Comparison of ENCODE assay signal across 9 cellular contexts in the genomic region with DNA sequence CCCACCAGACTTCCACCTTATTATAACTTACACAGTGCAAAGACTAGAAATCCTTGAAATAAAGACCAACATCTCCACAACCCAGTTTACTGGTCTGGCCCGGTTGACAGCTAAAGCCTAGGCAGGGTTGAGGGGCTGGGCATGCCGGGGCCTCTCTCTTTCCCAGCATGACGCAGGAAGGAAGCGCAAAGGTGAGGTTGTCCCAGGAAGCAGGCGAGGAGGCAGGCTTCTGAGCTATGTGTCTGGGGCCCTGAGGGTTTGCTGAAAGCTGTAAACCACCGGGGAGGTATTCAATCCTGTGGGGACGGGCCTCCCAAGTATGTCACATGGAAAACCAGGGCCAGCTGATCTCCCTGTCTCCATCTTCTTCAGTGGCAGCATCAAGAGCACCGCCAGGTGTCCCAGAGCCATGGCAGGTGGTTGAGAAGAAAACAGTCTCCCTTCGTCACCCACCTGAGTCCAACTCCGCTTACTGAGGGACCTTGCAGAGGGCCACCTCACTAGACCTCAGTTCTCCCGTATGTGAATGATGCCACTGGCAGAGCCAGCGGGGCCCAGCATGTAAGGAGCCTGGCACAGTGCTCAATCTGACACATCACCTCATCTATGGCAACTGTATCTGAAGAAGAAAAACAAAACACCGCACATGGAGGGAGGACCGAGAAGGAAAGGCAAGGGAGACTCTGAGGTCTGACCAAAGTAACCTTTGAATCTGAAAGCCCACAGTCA. TPM values are rescaled to one million over a fixed set of nuclear protein-coding genes. Genes with fewer than 3 reads are reported as not detected.
DNase-seq lines count a peak whose midpoint lies in the region; ATAC-seq and TF ChIP-seq lines count a peak whose summit lies in the region.
"Had no signal": no experiment of that assay in that cellular context is flagged by ENCODE, and none has a peak within 500 bp of the region (broad histone marks: within the 10 kb centered on the region; RNA-seq: fewer than 3 reads in every experiment).

No MANE protein-coding gene starts in this region.

- H3K27ac Mint-ChIP-seq in activated B cell treated with CpG ODN at 0.5 μM for 24 hours: peak overlapping the region; percentile 96

- H3K36me3 ChIP-seq in KMS-11 (ENCODE audit: insufficient read depth): no peaks in the 10 kb centered on the region
- peaks cover 7 to 9% (median 8%) of the 10 kb centered on the region in 3 donors for H3K36me3 ChIP-seq in skeletal muscle tissue (ENCODE audit: control insufficient read depth in 3 of 3, insufficient read depth in 3 of 3, low read length in 3 of 3)
- H3K36me3 ChIP-seq in MG63: peaks cover 18% of the 10 kb centered on the region

- H3K9me3 ChIP-seq in right cardiac atrium (ENCODE audit: control insufficient read depth, low read length): no peaks in the 10 kb centered on the region
- H3K9me3 ChIP-seq in skeletal muscle tissue (ENCODE audit: control insufficient read depth in 3 of 3, low read length in 3 of 3): no peaks in the 10 kb centered on the region
- no peaks in the 10 kb centered on the region for H3K9me3 ChIP-seq in MG63

- intact Hi-C loops in activated B cell treated with CpG ODN at 0.5 μM for 24 hours (cut with micrococcal nuclease) (no loop called here), right cardiac atrium (cut with DNase I) (no loop called here)

- POLR2A ChIA-PET in activated B cell treated with CpG ODN at 0.5 μM for 24 hours (lab: Charles Lee): interaction anchor here (1.0 to 11.2 kb wide), 7 partner anchors 11 to 76 kb away, joined by 3 to 133 read pairs (median 8); no protein-coding TSS in a partner anchor
- POLR2A ChIA-PET in GM10248 (lab: Yijun Ruan, JAX): no interaction called here

- H3K4me3 ChIP-seq in KMS-11 (IDR thresholded peaks at IDR 0.05; ENCODE audit: insufficient read depth, low read depth, low read length): no peak overlapping the region
- no peak overlapping the region for H3K4me3 ChIP-seq in right cardiac atrium (ENCODE audit: low read length)
- no peak overlapping the region for H3K4me3 ChIP-seq in skeletal muscle tissue (ENCODE audit: low read length in 3 of 3)
- no peak overlapping the region for H3K4me3 ChIP-seq in MG63

- H3K27me3 Mint-ChIP-seq in activated B cell treated with CpG ODN at 0.5 μM for 24 hours: no peaks in the 10 kb centered on the region

- H3K27ac ChIP-seq in KMS-11 (peak overlapping the region; percentile 88), right cardiac atrium (ENCODE audit: low read length) (peak overlapping the region; percentile 68), skeletal muscle tissue (ENCODE audit: low read depth, low read length) (peak overlapping the region; percentile 81)

- H3K36me3 Mint-ChIP-seq in activated B cell treated with CpG ODN at 0.5 μM for 24 hours (ENCODE audit: low read depth): peaks cover 60% of the 10 kb centered on the region

- CTCF ChIA-PET in activated B cell treated with CpG ODN at 0.5 μM for 24 hours (lab: Charles Lee): interaction anchor here (2.1 kb wide), 2 partner anchors 23 to 47 kb away, joined by 9 to 11 read pairs; no protein-coding TSS in a partner anchor
- CTCF ChIA-PET in GM10248 (lab: Yijun Ruan, JAX): interaction anchor here (3.2 kb wide), 1 partner anchor 47 kb away, joined by 12 read pairs; no protein-coding TSS in a partner anchor

- H3K4me1 ChIP-seq in KMS-11 (ENCODE audit: low read depth, poor library complexity, severe bottlenecking) (peaks cover 95% of the 10 kb centered on the region), right cardiac atrium (ENCODE audit: control insufficient read depth, insufficient read depth, low read length) (peaks cover 45% of the 10 kb centered on the region), skeletal muscle tissue (ENCODE audit: control insufficient read depth in 3 of 3, insufficient read depth in 3 of 3, low read length in 3 of 3) (peaks cover 50 to 72% (median 67%) of the 10 kb centered on the region in 3 donors)

- H3K4me3 Mint-ChIP-seq in activated B cell treated with CpG ODN at 0.5 μM for 24 hours: no peak overlapping the region

- WGBS in right cardiac atrium: 77% methylated on average over 14 of the region's 14 CpGs

- H3K4me1 Mint-ChIP-seq in activated B cell treated with CpG ODN at 0.5 μM for 24 hours: peaks cover 86% of the 10 kb centered on the region

- peak overlapping the region; percentile 93 for H3K4me2 ChIP-seq in KMS-11

- no peaks in the 10 kb centered on the region for H3K9me3 Mint-ChIP-seq in activated B cell treated with CpG ODN at 0.5 μM for 24 hours

- DNase-seq in activated B cell treated with CpG ODN at 0.5 μM for 24 hours (no peak), right cardiac atrium (peak in 2 of 3 donors; percentile 22 to 34), GM10248 (ENCODE audit: extremely low spot score) (no peak), NCI-H1436 (lab: John Stamatoyannopoulos, UW) (no peak), MG63 (no peak)
- DNase-seq: NCI-H2081 treated with DMSO at 0.1 percent for 48 hours had no signal

- TF ChIP-seq CTCF in KMS-11 (conservative IDR thresholded peaks at IDR 0.05; ENCODE audit: low read depth, low read length) (no peak), activated B cell treated with CpG ODN at 0.5 μM for 24 hours (IDR thresholded peaks at IDR 0.05) (no peak), GM10248 (IDR thresholded peaks at IDR 0.05; ENCODE audit: control extremely low read depth, extremely low read depth, low read depth, missing control alignments) (no peak)

- H3K27me3 ChIP-seq in KMS-11 (ENCODE audit: insufficient read depth, low read depth): no peaks in the 10 kb centered on the region
- no peaks in the 10 kb centered on the region for H3K27me3 ChIP-seq in right cardiac atrium (ENCODE audit: control insufficient read depth, insufficient read depth)
- no peaks in the 10 kb centered on the region for H3K27me3 ChIP-seq in skeletal muscle tissue (ENCODE audit: control insufficient read depth in 3 of 3, insufficient read depth in 3 of 3, low read length in 3 of 3)
- H3K27me3 ChIP-seq in MG63: no peaks in the 10 kb centered on the region

- ATAC-seq in activated B cell treated with CpG ODN at 0.5 μM for 24 hours (ENCODE audit: low read depth): no peak
- peak in 1 of 2 donors; percentile 28 for ATAC-seq in right cardiac atrium
- no peak for ATAC-seq in GM19035 (IDR thresholded peaks at IDR 0.05; ENCODE audit: unreplicated experiment)

- no peaks in the 10 kb centered on the region for H4K20me1 ChIP-seq in KMS-11 (ENCODE audit: insufficient read depth)

- H3K9ac ChIP-seq in KMS-11 (peak overlapping the region; percentile 49; the same call in 1 of the 2 replicates), skeletal muscle tissue (ENCODE audit: low read depth in 1 of 3, low read length in 3 of 3) (peak overlapping the region in 2 of 3 donors; percentile 33 to 71)

- no peak overlapping the region for H2AFZ ChIP-seq in KMS-11 (ENCODE audit: low read depth)

- peaks cover 8% of the 10 kb centered on the region; the same call in 1 of the 2 replicates for H3K79me2 ChIP-seq in KMS-11 (ENCODE audit: insufficient read depth, low read depth)

RNA-seq across cellular contexts. Expression of a gene that starts 49.5 kb away (rescaled TPM):
- total RNA-seq in activated B cell treated with CpG ODN at 0.5 μM for 24 hours (70.9 and 73.9 TPM in 2 replicates), right cardiac atrium (10 to 100 TPM; 34.6 to 58.3 (median 49.8) TPM), skeletal muscle tissue (32.4 TPM)
- polyA plus RNA-seq in right cardiac atrium: 39.5 TPM
- total RNA-seq in MG63 (2014; rRNA removed; shearing (Covaris generic); ENCODE audit: low replicate concordance): 14.4 and 15.8 TPM in 2 replicates

Comparison
In these comparisons a context has a peak if more than half of its experiments do, and no peak if none do; other contexts are left out.
1. DNase-seq: peak in right cardiac atrium (2 of 3); none in activated B cell treated with CpG ODN at 0.5 μM for 24 hours (single experiment), GM10248 (single experiment), NCI-H1436 (single experiment) and MG63 (single experiment).
2. Peak in every context shown above with its lines, with median percentiles within 50 percentile points of each other: H3K27ac ChIP-seq.